In the genomic region with DNA sequence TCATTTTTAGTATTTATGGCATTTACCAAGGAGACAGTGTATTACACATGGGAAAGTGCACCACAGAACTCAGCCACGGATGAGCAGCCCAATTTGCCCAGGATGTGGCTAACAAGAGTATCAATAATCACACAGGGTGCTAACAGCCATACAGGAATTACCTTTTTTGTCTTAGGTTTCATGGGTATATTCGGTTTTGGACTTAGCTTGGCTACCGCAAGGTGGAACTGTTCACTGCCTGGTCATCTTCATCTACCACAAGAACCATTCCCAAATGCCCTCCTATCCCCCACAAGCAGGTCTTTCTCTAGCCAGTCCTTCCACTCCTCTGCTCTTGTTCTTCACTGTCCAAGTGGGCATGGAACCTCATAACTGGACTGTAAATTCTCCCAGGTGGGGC, we compare ENCODE assay signal across 20 cellular contexts. TPM values are rescaled to one million over a fixed set of nuclear protein-coding genes. Genes with fewer than 3 reads are reported as not detected.
DNase-seq lines count a peak whose midpoint lies in the region; ATAC-seq and TF ChIP-seq lines count a peak whose summit lies in the region.
"Had no signal": no experiment of that assay in that cellular context is flagged by ENCODE, and none has a peak within 500 bp of the region (broad histone marks: within the 10 kb centered on the region; RNA-seq: fewer than 3 reads in every experiment).

No MANE protein-coding gene starts in this region.

- in situ Hi-C loops in transverse colon (cut with MboI; ENCODE audit: low pct_ligation_motif_present in 1 of 4, low pct_unique_long_range_greater_than_20kb in 1 of 4, low sequenced_read_pairs in 3 of 4): no loop called here

- H3K4me1 Mint-ChIP-seq in glutamatergic neuron (ENCODE audit: low read depth, unreplicated experiment): peaks cover 3% of the 10 kb centered on the region

- H3K36me3 Mint-ChIP-seq in glutamatergic neuron (ENCODE audit: unreplicated experiment): no peaks in the 10 kb centered on the region

- WGBS in esophagus squamous epithelium, 2 donors: 74 to 82% methylated on average over 3 of the region's 3 CpGs
- WGBS in transverse colon (ENCODE audit: low coverage in 1 of 2), 2 donors: 70 to 71% methylated on average over 3 of the region's 3 CpGs

- no peak for TF ChIP-seq EP300 in transverse colon (IDR thresholded peaks at IDR 0.05; ENCODE audit: low read depth)

- DNase-seq in cardiac septum (ENCODE audit: low spot score): peak; percentile 15
- DNase-seq in left cardiac atrium: no peak
- DNase-seq in esophagus squamous epithelium (lab: John Stamatoyannopoulos, UW): no peak
- no peak for DNase-seq in transverse colon
- DNase-seq in glutamatergic neuron: no peak
- DNase-seq in HT-29 (ENCODE audit: low spot score): no peak
- DNase-seq: activated CD4-positive, alpha-beta T cell treated with anti-CD3 and anti-CD28 coated beads, Interleukin-2, amount 50 U/mL, for 4 hours; activated naive CD4-positive, alpha-beta T cell treated with anti-CD3 and anti-CD28 coated beads for 36 hours; activated T-cell treated with anti-CD3 and anti-CD28 coated beads for 4 hours; COR-L47; mucosa of descending colon; NCI-H1417; NCI-H526; SHP77 treated with DMSO at 0.1 percent for 48 hours; testis had no signal

- peaks cover 25 to 99% (median 46%) of the 10 kb centered on the region in 3 donors for H3K4me1 ChIP-seq in esophagus squamous epithelium
- peaks cover 24 to 89% (median 79%) of the 10 kb centered on the region in 4 donors for H3K4me1 ChIP-seq in transverse colon
- H3K4me1 ChIP-seq: testis had no signal

- H3K27me3 ChIP-seq in esophagus squamous epithelium: no peaks in the 10 kb centered on the region
- peaks cover 2% of the 10 kb centered on the region for H3K27me3 ChIP-seq in transverse colon
- H3K27me3 ChIP-seq: testis had no signal

- H3K9me3 Mint-ChIP-seq in glutamatergic neuron (ENCODE audit: unreplicated experiment): no peaks in the 10 kb centered on the region
- H3K9me3 Mint-ChIP-seq: activated naive CD4-positive, alpha-beta T cell treated with anti-CD3 and anti-CD28 coated beads for 36 hours had no signal

- H3K9me3 ChIP-seq in esophagus squamous epithelium: no peaks in the 10 kb centered on the region
- H3K9me3 ChIP-seq in transverse colon: no peaks in the 10 kb centered on the region
- H3K9me3 ChIP-seq: mucosa of descending colon, testis had no signal

- ATAC-seq in left cardiac atrium (no peak), HG02885 (IDR thresholded peaks at IDR 0.05; ENCODE audit: poor library complexity, unreplicated experiment) (peak; percentile 35), GM19023 (IDR thresholded peaks at IDR 0.05; ENCODE audit: unreplicated experiment) (no peak)
- ATAC-seq: esophagus mucosa, mucosa of descending colon had no signal

- H3K4me3 ChIP-seq in esophagus squamous epithelium (no peak overlapping the region), transverse colon (no peak overlapping the region)
- H3K4me3 ChIP-seq: mucosa of descending colon, testis had no signal

- H3K27ac ChIP-seq in esophagus squamous epithelium (peak overlapping the region in 3 of 4 donors; percentile 29 to 95 (median 36)), transverse colon (peak overlapping the region; percentile 88 to 99 (median 94))
- H3K27ac ChIP-seq: 22Rv1, testis, VCaP had no signal

- TF ChIP-seq CTCF in esophagus squamous epithelium (IDR thresholded peaks at IDR 0.05): no peak
- TF ChIP-seq CTCF in transverse colon (IDR thresholded peaks at IDR 0.05): no peak
- TF ChIP-seq CTCF in glutamatergic neuron (IDR thresholded peaks at IDR 0.05; ENCODE audit: partially characterized antibody, unreplicated experiment): no peak

- peaks cover 3% of the 10 kb centered on the region for H3K27me3 Mint-ChIP-seq in glutamatergic neuron (ENCODE audit: unreplicated experiment)

- TF ChIP-seq POLR2A in esophagus squamous epithelium (IDR thresholded peaks at IDR 0.05) (no peak), transverse colon (IDR thresholded peaks at IDR 0.05) (no peak)

- H3K36me3 ChIP-seq in esophagus squamous epithelium (no peaks in the 10 kb centered on the region), transverse colon (no peaks in the 10 kb centered on the region)

- H3K27ac Mint-ChIP-seq in glutamatergic neuron (ENCODE audit: unreplicated experiment): no peak overlapping the region
- H3K27ac Mint-ChIP-seq: activated naive CD4-positive, alpha-beta T cell treated with anti-CD3 and anti-CD28 coated beads for 36 hours had no signal

- H3K4me3 Mint-ChIP-seq in glutamatergic neuron (ENCODE audit: unreplicated experiment): no peak overlapping the region
- H3K4me3 Mint-ChIP-seq: activated naive CD4-positive, alpha-beta T cell treated with anti-CD3 and anti-CD28 coated beads for 36 hours had no signal

- intact Hi-C loops in cardiac septum (cut with DNase I): loop anchor here (5.0 kb wide), 1 partner anchor 38 kb away; no protein-coding TSS in a partner anchor
- intact Hi-C loops in left cardiac atrium (cut with DNase I): loop anchor here in 1 of 2 donors (5.0 kb wide), 1 partner anchor 38 kb away; no protein-coding TSS in a partner anchor
- intact Hi-C loops in esophagus squamous epithelium (cut with DNase I): no loop called here
- intact Hi-C loops in transverse colon (cut with DNase I; ENCODE audit: low total_unique reads): no loop called here

RNA-seq across cellular contexts. Expression of a gene that starts 6.0 kb away (rescaled TPM):
- total RNA-seq in cardiac septum (334 TPM), left cardiac atrium (100 to 1,000 TPM; 161 to 271 TPM), esophagus squamous epithelium (100 to 1,000 TPM in 1 of 4 donors, 10 to 100 TPM in 3; 59.5 to 142 (median 79.2) TPM), transverse colon (100 to 1,000 TPM; 201 to 259 (median 225) TPM), glutamatergic neuron (ENCODE audit: unreplicated experiment) (6.4 TPM)
- 20.0 and 25.3 TPM in 2 replicates for total RNA-seq in HT-29 (2014; rRNA removed; shearing (Covaris generic))
